Comparison of ENCODE assay signal across 23 cellular contexts in the genomic region with DNA sequence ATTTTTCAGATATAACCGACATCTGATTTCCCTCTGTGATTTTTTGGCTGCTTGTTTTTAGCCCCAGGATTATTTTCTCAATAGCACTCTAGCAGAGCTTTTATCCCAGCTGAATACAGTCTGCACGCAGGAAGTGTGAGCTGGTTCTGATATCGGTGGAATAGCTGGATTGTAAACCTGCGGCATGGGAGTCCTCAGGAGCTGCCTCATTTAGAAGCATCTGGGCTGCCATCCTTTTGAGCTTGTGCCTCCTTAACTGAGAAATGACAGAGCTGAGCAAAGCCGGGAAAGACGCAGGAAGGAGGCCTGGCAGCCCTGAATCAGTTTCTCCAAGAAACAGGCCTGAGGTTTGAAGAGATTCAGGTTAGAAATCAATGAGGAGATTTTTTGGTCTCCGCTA.
"Had no signal": no experiment of that assay in that cellular context is flagged by ENCODE, and none has a peak within 500 bp of the region (broad histone marks: within the 10 kb centered on the region; RNA-seq: fewer than 3 reads in every experiment).

No MANE protein-coding gene starts in this region.

- DNase-seq: colonic mucosa; cortex of kidney; effector CD8-positive, alpha-beta T cell; effector memory CD8-positive, alpha-beta T cell; erythroblast; esophagus squamous epithelium; foreskin fibroblast; foreskin melanocyte; gastrocnemius medialis; glutamatergic neuron; heart right ventricle; hippocampal formation; left cardiac atrium; left lung; left ventricle myocardium superior; lower lobe of right lung; mesendoderm; mucosa of descending colon had no signal

- H3K36me3 Mint-ChIP-seq: mesothelial cell of epicardium had no signal

- ATAC-seq: effector memory CD8-positive, alpha-beta T cell; esophagus mucosa; gastrocnemius medialis; left cardiac atrium; left lung; left ventricle myocardium superior; lower lobe of right lung; mucosa of descending colon had no signal

- H3K9me3 Mint-ChIP-seq: dendritic cell treated with granulocyte-macrophage colony-stimulating factor and Interleukin-4, amounts not matched to agents 40 ng/mL and 50 ng/mL, for 4 days; effector memory CD8-positive, alpha-beta T cell; endodermal cell; memory B cell had no signal

- H3K4me1 Mint-ChIP-seq: endodermal cell, memory B cell, mesothelial cell of epicardium had no signal

- H3K27ac Mint-ChIP-seq: dendritic cell treated with granulocyte-macrophage colony-stimulating factor and Interleukin-4, amounts not matched to agents 40 ng/mL and 50 ng/mL, for 4 days; effector memory CD8-positive, alpha-beta T cell; endodermal cell; memory B cell; mesothelial cell of epicardium had no signal

- H3K4me3 Mint-ChIP-seq: dendritic cell treated with granulocyte-macrophage colony-stimulating factor and Interleukin-4, amounts not matched to agents 40 ng/mL and 50 ng/mL, for 4 days; effector memory CD8-positive, alpha-beta T cell; endodermal cell; memory B cell; mesothelial cell of epicardium had no signal
